Comparison of ENCODE assay signal across 1 cellular context in genomic region chr16:30352488-30353401, GRCh38.
TF ChIP-seq lines count a peak whose summit lies in the region.

No MANE protein-coding gene starts in this region.

TF ChIP-seq in HepG2, 621 proteins besides CTCF, POLR2A, EP300 and RAD21 (continued from another document and continues in another):
- TF ChIP-seq ZBTB10 (CRISPR knock-in tag; IDR thresholded peaks at IDR 0.05; ENCODE audit: borderline replicate concordance) (no peak), TGIF2 (CRISPR knock-in tag; IDR thresholded peaks at IDR 0.05) (no peak), JUNB (CRISPR knock-in tag; IDR thresholded peaks at IDR 0.05; ENCODE audit: borderline replicate concordance) (no peak), ZNF44 (CRISPR knock-in tag; IDR thresholded peaks at IDR 0.05) (no peak), ZNF138 (CRISPR knock-in tag; IDR thresholded peaks at IDR 0.05; ENCODE audit: low read depth) (no peak), BRD4 (CRISPR knock-in tag; IDR thresholded peaks at IDR 0.05) (no peak), ZNF672 (CRISPR knock-in tag; IDR thresholded peaks at IDR 0.05) (no peak), PBX3 (CRISPR knock-in tag; IDR thresholded peaks at IDR 0.05; ENCODE audit: borderline replicate concordance) (no peak), IKZF1 (IDR thresholded peaks at IDR 0.05) (no peak), POLR2G (IDR thresholded peaks at IDR 0.05; ENCODE audit: low read depth, low read length) (peak; percentile 26), ZNF317 (CRISPR knock-in tag; IDR thresholded peaks at IDR 0.05) (no peak), ZBTB37 (CRISPR knock-in tag; IDR thresholded peaks at IDR 0.05) (no peak), AKNA (CRISPR knock-in tag; IDR thresholded peaks at IDR 0.05; ENCODE audit: borderline replicate concordance) (no peak), SSRP1 (CRISPR knock-in tag; IDR thresholded peaks at IDR 0.05) (no peak), ADNP (CRISPR knock-in tag; IDR thresholded peaks at IDR 0.05) (no peak), FOXA1 (IDR thresholded peaks at IDR 0.05) (no peak), FOXA1 (CRISPR knock-in tag; IDR thresholded peaks at IDR 0.05) (0 out of 2 replicates have a peak, but pooled peaks have one; percentile 11), FOXK2 (IDR thresholded peaks at IDR 0.05) (peak; percentile 23; the same call in 1 of the 2 replicates), FOXO1 (CRISPR knock-in tag; IDR thresholded peaks at IDR 0.05) (peak; percentile 57; the same call in 1 of the 2 replicates), ZNF530 (CRISPR knock-in tag; IDR thresholded peaks at IDR 0.05; ENCODE audit: low read depth) (no peak), YY1 (IDR thresholded peaks at IDR 0.05; ENCODE audit: insufficient read depth, insufficient replicate concordance, low read depth, low read length) (peak; percentile 36), PRMT3 (CRISPR knock-in tag; IDR thresholded peaks at IDR 0.05; ENCODE audit: borderline replicate concordance, low read depth) (no peak), FOXM1 (CRISPR knock-in tag; IDR thresholded peaks at IDR 0.05) (no peak), STAG1 (CRISPR knock-in tag; IDR thresholded peaks at IDR 0.05) (peak; percentile 59), GATAD2A (CRISPR knock-in tag; IDR thresholded peaks at IDR 0.05) (no peak), ZNF574 (CRISPR knock-in tag; IDR thresholded peaks at IDR 0.05) (peak; percentile 66), SAFB2 (CRISPR knock-in tag; IDR thresholded peaks at IDR 0.05; ENCODE audit: borderline replicate concordance, low read depth) (0 out of 2 replicates have a peak, but pooled peaks have one; percentile 49), ZFP90 (CRISPR knock-in tag; IDR thresholded peaks at IDR 0.05; ENCODE audit: borderline replicate concordance) (0 out of 2 replicates have a peak, but pooled peaks have one; percentile 21), ZNF788 (CRISPR knock-in tag; IDR thresholded peaks at IDR 0.05; ENCODE audit: borderline replicate concordance) (peak; percentile 71; the same call in 1 of the 2 replicates)
- TF ChIP-seq, protein P1, sequence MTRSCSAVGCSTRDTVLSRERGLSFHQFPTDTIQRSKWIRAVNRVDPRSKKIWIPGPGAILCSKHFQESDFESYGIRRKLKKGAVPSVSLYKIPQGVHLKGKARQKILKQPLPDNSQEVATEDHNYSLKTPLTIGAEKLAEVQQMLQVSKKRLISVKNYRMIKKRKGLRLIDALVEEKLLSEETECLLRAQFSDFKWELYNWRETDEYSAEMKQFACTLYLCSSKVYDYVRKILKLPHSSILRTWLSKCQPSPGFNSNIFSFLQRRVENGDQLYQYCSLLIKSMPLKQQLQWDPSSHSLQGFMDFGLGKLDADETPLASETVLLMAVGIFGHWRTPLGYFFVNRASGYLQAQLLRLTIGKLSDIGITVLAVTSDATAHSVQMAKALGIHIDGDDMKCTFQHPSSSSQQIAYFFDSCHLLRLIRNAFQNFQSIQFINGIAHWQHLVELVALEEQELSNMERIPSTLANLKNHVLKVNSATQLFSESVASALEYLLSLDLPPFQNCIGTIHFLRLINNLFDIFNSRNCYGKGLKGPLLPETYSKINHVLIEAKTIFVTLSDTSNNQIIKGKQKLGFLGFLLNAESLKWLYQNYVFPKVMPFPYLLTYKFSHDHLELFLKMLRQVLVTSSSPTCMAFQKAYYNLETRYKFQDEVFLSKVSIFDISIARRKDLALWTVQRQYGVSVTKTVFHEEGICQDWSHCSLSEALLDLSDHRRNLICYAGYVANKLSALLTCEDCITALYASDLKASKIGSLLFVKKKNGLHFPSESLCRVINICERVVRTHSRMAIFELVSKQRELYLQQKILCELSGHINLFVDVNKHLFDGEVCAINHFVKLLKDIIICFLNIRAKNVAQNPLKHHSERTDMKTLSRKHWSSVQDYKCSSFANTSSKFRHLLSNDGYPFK (CRISPR knock-in tag; IDR thresholded peaks at IDR 0.05; ENCODE audit: borderline replicate concordance) = peak; percentile 34; the same call in 1 of the 2 replicates
- TF ChIP-seq, protein P2, sequence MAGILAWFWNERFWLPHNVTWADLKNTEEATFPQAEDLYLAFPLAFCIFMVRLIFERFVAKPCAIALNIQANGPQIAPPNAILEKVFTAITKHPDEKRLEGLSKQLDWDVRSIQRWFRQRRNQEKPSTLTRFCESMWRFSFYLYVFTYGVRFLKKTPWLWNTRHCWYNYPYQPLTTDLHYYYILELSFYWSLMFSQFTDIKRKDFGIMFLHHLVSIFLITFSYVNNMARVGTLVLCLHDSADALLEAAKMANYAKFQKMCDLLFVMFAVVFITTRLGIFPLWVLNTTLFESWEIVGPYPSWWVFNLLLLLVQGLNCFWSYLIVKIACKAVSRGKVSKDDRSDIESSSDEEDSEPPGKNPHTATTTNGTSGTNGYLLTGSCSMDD (CRISPR knock-in tag; IDR thresholded peaks at IDR 0.05) = no peak
- TF ChIP-seq, protein P3, sequence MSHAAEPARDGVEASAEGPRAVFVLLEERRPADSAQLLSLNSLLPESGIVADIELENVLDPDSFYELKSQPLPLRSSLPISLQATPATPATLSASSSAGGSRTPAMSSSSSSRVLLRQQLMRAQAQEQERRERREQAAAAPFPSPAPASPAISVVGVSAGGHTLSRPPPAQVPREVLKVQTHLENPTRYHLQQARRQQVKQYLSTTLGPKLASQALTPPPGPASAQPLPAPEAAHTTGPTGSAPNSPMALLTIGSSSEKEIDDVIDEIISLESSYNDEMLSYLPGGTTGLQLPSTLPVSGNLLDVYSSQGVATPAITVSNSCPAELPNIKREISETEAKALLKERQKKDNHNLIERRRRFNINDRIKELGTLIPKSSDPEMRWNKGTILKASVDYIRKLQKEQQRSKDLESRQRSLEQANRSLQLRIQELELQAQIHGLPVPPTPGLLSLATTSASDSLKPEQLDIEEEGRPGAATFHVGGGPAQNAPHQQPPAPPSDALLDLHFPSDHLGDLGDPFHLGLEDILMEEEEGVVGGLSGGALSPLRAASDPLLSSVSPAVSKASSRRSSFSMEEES (CRISPR knock-in tag; IDR thresholded peaks at IDR 0.05) = no peak
- TF ChIP-seq, protein P4, sequence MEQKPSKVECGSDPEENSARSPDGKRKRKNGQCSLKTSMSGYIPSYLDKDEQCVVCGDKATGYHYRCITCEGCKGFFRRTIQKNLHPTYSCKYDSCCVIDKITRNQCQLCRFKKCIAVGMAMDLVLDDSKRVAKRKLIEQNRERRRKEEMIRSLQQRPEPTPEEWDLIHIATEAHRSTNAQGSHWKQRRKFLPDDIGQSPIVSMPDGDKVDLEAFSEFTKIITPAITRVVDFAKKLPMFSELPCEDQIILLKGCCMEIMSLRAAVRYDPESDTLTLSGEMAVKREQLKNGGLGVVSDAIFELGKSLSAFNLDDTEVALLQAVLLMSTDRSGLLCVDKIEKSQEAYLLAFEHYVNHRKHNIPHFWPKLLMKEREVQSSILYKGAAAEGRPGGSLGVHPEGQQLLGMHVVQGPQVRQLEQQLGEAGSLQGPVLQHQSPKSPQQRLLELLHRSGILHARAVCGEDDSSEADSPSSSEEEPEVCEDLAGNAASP (CRISPR knock-in tag; IDR thresholded peaks at IDR 0.05; ENCODE audit: borderline replicate concordance) = 0 out of 2 replicates have a peak, but pooled peaks have one; percentile 7
- TF ChIP-seq, protein P5, sequence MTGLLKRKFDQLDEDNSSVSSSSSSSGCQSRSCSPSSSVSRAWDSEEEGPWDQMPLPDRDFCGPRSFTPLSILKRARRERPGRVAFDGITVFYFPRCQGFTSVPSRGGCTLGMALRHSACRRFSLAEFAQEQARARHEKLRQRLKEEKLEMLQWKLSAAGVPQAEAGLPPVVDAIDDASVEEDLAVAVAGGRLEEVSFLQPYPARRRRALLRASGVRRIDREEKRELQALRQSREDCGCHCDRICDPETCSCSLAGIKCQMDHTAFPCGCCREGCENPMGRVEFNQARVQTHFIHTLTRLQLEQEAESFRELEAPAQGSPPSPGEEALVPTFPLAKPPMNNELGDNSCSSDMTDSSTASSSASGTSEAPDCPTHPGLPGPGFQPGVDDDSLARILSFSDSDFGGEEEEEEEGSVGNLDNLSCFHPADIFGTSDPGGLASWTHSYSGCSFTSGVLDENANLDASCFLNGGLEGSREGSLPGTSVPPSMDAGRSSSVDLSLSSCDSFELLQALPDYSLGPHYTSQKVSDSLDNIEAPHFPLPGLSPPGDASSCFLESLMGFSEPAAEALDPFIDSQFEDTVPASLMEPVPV (CRISPR knock-in tag; IDR thresholded peaks at IDR 0.05) = no peak
